In the genomic region with DNA sequence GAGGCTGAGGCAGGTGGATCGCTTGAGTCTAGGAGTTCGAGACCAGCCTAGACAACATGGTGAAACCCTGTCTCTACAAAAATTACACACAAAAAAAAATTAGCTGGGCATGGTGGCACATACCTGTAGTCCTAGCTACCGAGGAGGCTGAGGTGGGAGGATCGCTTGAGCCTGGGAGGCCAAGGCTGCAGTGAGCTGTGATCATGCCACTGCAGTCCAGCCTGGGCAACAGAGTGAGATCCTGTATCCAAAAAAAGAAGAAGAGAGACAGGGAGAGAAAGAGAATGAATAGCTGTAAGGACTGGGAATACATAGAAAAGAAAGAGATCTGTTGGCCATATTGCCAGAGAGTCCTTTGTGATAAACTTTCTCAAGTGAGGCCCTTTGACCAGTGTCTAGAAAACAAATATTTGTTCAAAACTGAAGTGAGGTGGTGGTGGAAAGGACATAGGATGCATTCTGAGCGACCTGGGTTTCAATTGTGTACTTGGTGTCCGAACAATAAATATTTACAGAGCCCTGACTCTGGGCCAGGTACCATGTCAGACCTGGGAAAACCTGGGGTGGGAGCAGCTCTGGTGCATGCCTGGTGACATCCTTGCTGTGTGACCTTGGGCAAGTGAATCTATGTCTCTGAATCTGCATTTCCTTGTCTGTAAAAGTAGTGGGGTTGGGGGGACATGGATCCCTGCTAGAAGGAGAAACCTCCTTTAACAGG, we compare ENCODE assay signal across 8 cellular contexts.
DNase-seq lines count a peak whose midpoint lies in the region; ATAC-seq lines count a peak whose summit lies in the region.

No MANE protein-coding gene starts in this region.

- ATAC-seq in activated T-helper 17 cell treated with anti-CD3 and anti-CD28 coated beads, Interleukin-2, amount 50 U/mL, for 72 hours (replicated peaks) = no peak
- ATAC-seq in left lobe of liver = peak; percentile 62
- no peak for ATAC-seq in stimulated activated effector memory CD8-positive, alpha-beta T cell treated with anti-CD3 and anti-CD28 coated beads, Interleukin-12 subunit alpha, Interleukin-12 subunit beta, amount 100 ng/mL, for 72 hours
- ATAC-seq in HG03039 (IDR thresholded peaks at IDR 0.05; ENCODE audit: unreplicated experiment) = no peak
- ATAC-seq in HG03469 (IDR thresholded peaks at IDR 0.05; ENCODE audit: unreplicated experiment) = no peak

- peak overlapping the region; percentile 85 for H3K27ac Mint-ChIP-seq in activated T-helper 17 cell treated with anti-CD3 and anti-CD28 coated beads, Interleukin-2, amount 50 U/mL, for 72 hours
- H3K27ac Mint-ChIP-seq in stimulated activated effector memory CD8-positive, alpha-beta T cell treated with anti-CD3 and anti-CD28 coated beads, Interleukin-12 subunit alpha, Interleukin-12 subunit beta, amount 100 ng/mL, for 72 hours = peak overlapping the region; percentile 85

- H3K27me3 Mint-ChIP-seq in activated T-helper 17 cell treated with anti-CD3 and anti-CD28 coated beads, Interleukin-2, amount 50 U/mL, for 72 hours = no peaks in the 10 kb centered on the region

- peaks cover 6% of the 10 kb centered on the region for H3K4me1 Mint-ChIP-seq in activated T-helper 17 cell treated with anti-CD3 and anti-CD28 coated beads, Interleukin-2, amount 50 U/mL, for 72 hours
- peaks cover 8% of the 10 kb centered on the region for H3K4me1 Mint-ChIP-seq in stimulated activated effector memory CD8-positive, alpha-beta T cell treated with anti-CD3 and anti-CD28 coated beads, Interleukin-12 subunit alpha, Interleukin-12 subunit beta, amount 100 ng/mL, for 72 hours

- peak overlapping the region; percentile 78 for H3K4me3 Mint-ChIP-seq in activated T-helper 17 cell treated with anti-CD3 and anti-CD28 coated beads, Interleukin-2, amount 50 U/mL, for 72 hours
- H3K4me3 Mint-ChIP-seq in stimulated activated effector memory CD8-positive, alpha-beta T cell treated with anti-CD3 and anti-CD28 coated beads, Interleukin-12 subunit alpha, Interleukin-12 subunit beta, amount 100 ng/mL, for 72 hours = peak overlapping the region; percentile 78

- H3K9me3 Mint-ChIP-seq in activated T-helper 17 cell treated with anti-CD3 and anti-CD28 coated beads, Interleukin-2, amount 50 U/mL, for 72 hours = no peaks in the 10 kb centered on the region
- no peaks in the 10 kb centered on the region for H3K9me3 Mint-ChIP-seq in stimulated activated effector memory CD8-positive, alpha-beta T cell treated with anti-CD3 and anti-CD28 coated beads, Interleukin-12 subunit alpha, Interleukin-12 subunit beta, amount 100 ng/mL, for 72 hours

- H3K36me3 Mint-ChIP-seq in activated T-helper 17 cell treated with anti-CD3 and anti-CD28 coated beads, Interleukin-2, amount 50 U/mL, for 72 hours (ENCODE audit: low read depth) = no peaks in the 10 kb centered on the region
- no peaks in the 10 kb centered on the region for H3K36me3 Mint-ChIP-seq in stimulated activated effector memory CD8-positive, alpha-beta T cell treated with anti-CD3 and anti-CD28 coated beads, Interleukin-12 subunit alpha, Interleukin-12 subunit beta, amount 100 ng/mL, for 72 hours

- DNase-seq in NCI-H2196 (lab: John Stamatoyannopoulos, UW; ENCODE audit: unreplicated experiment) = peak; percentile 22
- no peak for DNase-seq in NCI-H2196 treated with DMSO at 0.1 percent for 48 hours (lab: John Stamatoyannopoulos, UW; ENCODE audit: unreplicated experiment)
- DNase-seq in left lobe of liver (ENCODE audit: low spot score) = peak; percentile 90
- DNase-seq in stimulated activated effector memory CD8-positive, alpha-beta T cell treated with anti-CD3 and anti-CD28 coated beads, Interleukin-12 subunit alpha, Interleukin-12 subunit beta, amount 100 ng/mL, for 72 hours (ENCODE audit: low spot score in 2 of 2) = no peak
- no peak for DNase-seq in activated CD4-positive, alpha-beta T cell treated with anti-CD3 and anti-CD28 coated beads, Interleukin-2, amount 50 U/mL, for 1 hour

Comparison
In these comparisons a context has a peak if more than half of its experiments do, and no peak if none do; other contexts are left out.
1. DNase-seq: peak in NCI-H2196 (single experiment) and left lobe of liver (single experiment); none in NCI-H2196 treated with DMSO at 0.1 percent for 48 hours (single experiment), stimulated activated effector memory CD8-positive, alpha-beta T cell treated with anti-CD3 and anti-CD28 coated beads, Interleukin-12 subunit alpha, Interleukin-12 subunit beta, amount 100 ng/mL, for 72 hours (0 of 2) and activated CD4-positive, alpha-beta T cell treated with anti-CD3 and anti-CD28 coated beads, Interleukin-2, amount 50 U/mL, for 1 hour (single experiment).